In genomic region chr17:63823659-63824331, GRCh38 we compare ENCODE assay signal across 17 cellular contexts. TPM values are rescaled to one million over a fixed set of nuclear protein-coding genes. Genes with fewer than 3 reads are reported as not detected.
DNase-seq lines count a peak whose midpoint lies in the region; ATAC-seq and TF ChIP-seq lines count a peak whose summit lies in the region.
"Had no signal": no experiment of that assay in that cellular context is flagged by ENCODE, and none has a peak within 500 bp of the region (broad histone marks: within the 10 kb centered on the region; RNA-seq: fewer than 3 reads in every experiment).

No MANE protein-coding gene starts in this region.

- peaks cover 54% of the 10 kb centered on the region for H3K4me1 Mint-ChIP-seq in activated naive CD4-positive, alpha-beta T cell treated with anti-CD3 and anti-CD28 coated beads for 36 hours (ENCODE audit: low read depth)
- peaks cover 67% of the 10 kb centered on the region for H3K4me1 Mint-ChIP-seq in central memory CD8-positive, alpha-beta T cell
- peaks cover 75% of the 10 kb centered on the region for H3K4me1 Mint-ChIP-seq in stimulated activated effector memory CD8-positive, alpha-beta T cell treated with anti-CD3 and anti-CD28 coated beads, Interleukin-12 subunit alpha, Interleukin-12 subunit beta, amount 100 ng/mL, for 72 hours

- intact Hi-C loops in activated naive CD4-positive, alpha-beta T cell treated with anti-CD3 and anti-CD28 coated beads for 36 hours (cut with micrococcal nuclease), result no loop called here
- intact Hi-C loops in sciatic nerve (cut with DNase I), result no loop called here

- no peaks in the 10 kb centered on the region for H3K27me3 Mint-ChIP-seq in activated naive CD4-positive, alpha-beta T cell treated with anti-CD3 and anti-CD28 coated beads for 36 hours (ENCODE audit: low read depth)
- H3K27me3 Mint-ChIP-seq in central memory CD8-positive, alpha-beta T cell, result no peaks in the 10 kb centered on the region

- H3K4me3 Mint-ChIP-seq in activated naive CD4-positive, alpha-beta T cell treated with anti-CD3 and anti-CD28 coated beads for 36 hours, result no peak overlapping the region
- H3K4me3 Mint-ChIP-seq in central memory CD8-positive, alpha-beta T cell, result no peak overlapping the region
- H3K4me3 Mint-ChIP-seq in stimulated activated effector memory CD8-positive, alpha-beta T cell treated with anti-CD3 and anti-CD28 coated beads, Interleukin-12 subunit alpha, Interleukin-12 subunit beta, amount 100 ng/mL, for 72 hours, result no peak overlapping the region

- H3K27ac Mint-ChIP-seq in activated naive CD4-positive, alpha-beta T cell treated with anti-CD3 and anti-CD28 coated beads for 36 hours, result peak overlapping the region; percentile 71
- peak overlapping the region; percentile 3 for H3K27ac Mint-ChIP-seq in central memory CD8-positive, alpha-beta T cell (ENCODE audit: low read depth)
- peak overlapping the region; percentile 81 for H3K27ac Mint-ChIP-seq in stimulated activated effector memory CD8-positive, alpha-beta T cell treated with anti-CD3 and anti-CD28 coated beads, Interleukin-12 subunit alpha, Interleukin-12 subunit beta, amount 100 ng/mL, for 72 hours

- CTCF ChIA-PET in activated naive CD4-positive, alpha-beta T cell treated with anti-CD3 and anti-CD28 coated beads for 36 hours (lab: Charles Lee), result interaction anchor here (0.7 to 1.3 kb wide), 3 partner anchors 11 to 126 kb away, joined by 3 to 5 read pairs (median 3); no protein-coding TSS in a partner anchor
- CTCF ChIA-PET in RWPE1 (lab: Yijun Ruan, JAX), result interaction anchor here (0.6 kb wide), 1 partner anchor 25 kb away, joined by 3 read pairs; no protein-coding TSS in a partner anchor

- POLR2A ChIA-PET in RWPE1 (lab: Yijun Ruan, JAX; ENCODE audit: low non-redundant PET), result no interaction called here

- H3K27ac ChIP-seq in RWPE1, result peak overlapping the region; percentile 10
- H3K27ac ChIP-seq: PC-9, SK-N-MC, uterus had no signal

- peaks cover 68% of the 10 kb centered on the region for H3K36me3 Mint-ChIP-seq in activated naive CD4-positive, alpha-beta T cell treated with anti-CD3 and anti-CD28 coated beads for 36 hours (ENCODE audit: low read depth)
- peaks cover 63% of the 10 kb centered on the region for H3K36me3 Mint-ChIP-seq in central memory CD8-positive, alpha-beta T cell (ENCODE audit: insufficient read depth)
- peaks cover 99% of the 10 kb centered on the region for H3K36me3 Mint-ChIP-seq in stimulated activated effector memory CD8-positive, alpha-beta T cell treated with anti-CD3 and anti-CD28 coated beads, Interleukin-12 subunit alpha, Interleukin-12 subunit beta, amount 100 ng/mL, for 72 hours

- no peak for TF ChIP-seq CTCF in RWPE1 (conservative IDR thresholded peaks at IDR 0.05; ENCODE audit: low read depth)

- ATAC-seq in central memory CD8-positive, alpha-beta T cell (replicated peaks; ENCODE audit: extremely low read depth, poor library complexity, severe bottlenecking), result no peak
- no peak for ATAC-seq in stimulated activated effector memory CD8-positive, alpha-beta T cell treated with anti-CD3 and anti-CD28 coated beads, Interleukin-12 subunit alpha, Interleukin-12 subunit beta, amount 100 ng/mL, for 72 hours
- ATAC-seq in HG03175 (IDR thresholded peaks at IDR 0.05; ENCODE audit: unreplicated experiment) (no peak), sciatic nerve (no peak)
- ATAC-seq: left ventricle myocardium superior had no signal

- no peaks in the 10 kb centered on the region for H3K9me3 Mint-ChIP-seq in activated naive CD4-positive, alpha-beta T cell treated with anti-CD3 and anti-CD28 coated beads for 36 hours
- H3K9me3 Mint-ChIP-seq in central memory CD8-positive, alpha-beta T cell, result no peaks in the 10 kb centered on the region
- no peaks in the 10 kb centered on the region for H3K9me3 Mint-ChIP-seq in stimulated activated effector memory CD8-positive, alpha-beta T cell treated with anti-CD3 and anti-CD28 coated beads, Interleukin-12 subunit alpha, Interleukin-12 subunit beta, amount 100 ng/mL, for 72 hours

- DNase-seq in activated naive CD4-positive, alpha-beta T cell treated with anti-CD3 and anti-CD28 coated beads for 36 hours, result no peak
- DNase-seq in activated naive CD4-positive, alpha-beta T cell treated with anti-CD3 and anti-CD28 coated beads, Interleukin-2, amount 50 U/mL, for 16 hours, result no peak
- no peak for DNase-seq in RWPE1 (ENCODE audit: low spot score)
- no peak for DNase-seq in central memory CD8-positive, alpha-beta T cell (ENCODE audit: low spot score in 2 of 2)
- DNase-seq in stimulated activated effector memory CD8-positive, alpha-beta T cell treated with anti-CD3 and anti-CD28 coated beads, Interleukin-12 subunit alpha, Interleukin-12 subunit beta, amount 100 ng/mL, for 72 hours (ENCODE audit: low spot score in 2 of 2), result peak in 1 of 2 donors; percentile 50
- no peak for DNase-seq in sciatic nerve (ENCODE audit: low spot score)
- DNase-seq in stimulated activated CD4-positive, alpha-beta T cell treated with anti-CD3 and anti-CD28 coated beads, Interleukin-2, amount 100 ng/mL, for 48 hours, result no peak
- DNase-seq: activated CD8-positive, alpha-beta memory T cell treated with anti-CD3 and anti-CD28 coated beads for 24 hours; HCEC 1CT; left ventricle myocardium superior; NCI-H1436; NCI-H774; PC-9; stomach; uterus had no signal

RNA-seq across cellular contexts. Expression of gene PSMC5, which starts 3.4 kb away (rescaled TPM):
- 100 to 1,000 TPM; 144 to 154 TPM for total RNA-seq in activated naive CD4-positive, alpha-beta T cell treated with anti-CD3 and anti-CD28 coated beads for 36 hours
- total RNA-seq in sciatic nerve, result 77.1 TPM

RNA-seq across cellular contexts. Expression of gene FTSJ3, which starts 3.7 kb away (rescaled TPM):
- total RNA-seq in activated naive CD4-positive, alpha-beta T cell treated with anti-CD3 and anti-CD28 coated beads for 36 hours, result 10 to 100 TPM; 25.3 to 26.2 TPM
- total RNA-seq in sciatic nerve, result 41.9 TPM

RNA-seq across cellular contexts. Expression of gene SMARCD2, which starts 18.7 kb away (rescaled TPM):
- total RNA-seq in activated naive CD4-positive, alpha-beta T cell treated with anti-CD3 and anti-CD28 coated beads for 36 hours, result 100 to 1,000 TPM in 1 of 2 experiments, 10 to 100 TPM in 1; 98.5 to 107 TPM
- 50.4 TPM for total RNA-seq in sciatic nerve

RNA-seq across cellular contexts. Expression of gene CSH2, which starts 49.7 kb away (rescaled TPM):
- not detected for total RNA-seq in activated naive CD4-positive, alpha-beta T cell treated with anti-CD3 and anti-CD28 coated beads for 36 hours
- total RNA-seq in sciatic nerve, result not detected
- total RNA-seq: left ventricle myocardium superior, PC-9, stomach, uterus had no signal

RNA-seq across cellular contexts. Expression of gene DDX42, which starts 49.8 kb away (rescaled TPM):
- total RNA-seq in activated naive CD4-positive, alpha-beta T cell treated with anti-CD3 and anti-CD28 coated beads for 36 hours, result 10 to 100 TPM; 91.7 to 92.9 TPM
- total RNA-seq in sciatic nerve, result 139 TPM

Comparison
In these comparisons a context has a peak if more than half of its experiments do, and no peak if none do; other contexts are left out.
1. H3K27ac Mint-ChIP-seq: peak in every context shown above with its lines; median percentile 81 in stimulated activated effector memory CD8-positive, alpha-beta T cell treated with anti-CD3 and anti-CD28 coated beads, Interleukin-12 subunit alpha, Interleukin-12 subunit beta, amount 100 ng/mL, for 72 hours; 71 in activated naive CD4-positive, alpha-beta T cell treated with anti-CD3 and anti-CD28 coated beads for 36 hours; 3 in central memory CD8-positive, alpha-beta T cell.